In genomic region chr3:184740509-184741258, GRCh38 we compare ENCODE assay signal across 1 cellular context.
TF ChIP-seq lines count a peak whose summit lies in the region.

No MANE protein-coding gene starts in this region.

TF ChIP-seq in HEK293, 187 proteins besides CTCF, POLR2A, EP300 and RAD21 (continued from another document and continues in another):
- peak; percentile 75 for TF ChIP-seq ZNF398 (tag by site-specific recombination; IDR thresholded peaks at IDR 0.05)
- TF ChIP-seq, protein P1, sequence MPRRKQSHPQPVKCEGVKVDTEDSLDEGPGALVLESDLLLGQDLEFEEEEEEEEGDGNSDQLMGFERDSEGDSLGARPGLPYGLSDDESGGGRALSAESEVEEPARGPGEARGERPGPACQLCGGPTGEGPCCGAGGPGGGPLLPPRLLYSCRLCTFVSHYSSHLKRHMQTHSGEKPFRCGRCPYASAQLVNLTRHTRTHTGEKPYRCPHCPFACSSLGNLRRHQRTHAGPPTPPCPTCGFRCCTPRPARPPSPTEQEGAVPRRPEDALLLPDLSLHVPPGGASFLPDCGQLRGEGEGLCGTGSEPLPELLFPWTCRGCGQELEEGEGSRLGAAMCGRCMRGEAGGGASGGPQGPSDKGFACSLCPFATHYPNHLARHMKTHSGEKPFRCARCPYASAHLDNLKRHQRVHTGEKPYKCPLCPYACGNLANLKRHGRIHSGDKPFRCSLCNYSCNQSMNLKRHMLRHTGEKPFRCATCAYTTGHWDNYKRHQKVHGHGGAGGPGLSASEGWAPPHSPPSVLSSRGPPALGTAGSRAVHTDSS (tag by site-specific recombination; IDR thresholded peaks at IDR 0.05) = no peak
- no peak for TF ChIP-seq ZSCAN23 (tag by site-specific recombination; IDR thresholded peaks at IDR 0.05)
- peak; percentile 87 for TF ChIP-seq KLF10 (tag by site-specific recombination; IDR thresholded peaks at IDR 0.05)
- TF ChIP-seq, protein P2, sequence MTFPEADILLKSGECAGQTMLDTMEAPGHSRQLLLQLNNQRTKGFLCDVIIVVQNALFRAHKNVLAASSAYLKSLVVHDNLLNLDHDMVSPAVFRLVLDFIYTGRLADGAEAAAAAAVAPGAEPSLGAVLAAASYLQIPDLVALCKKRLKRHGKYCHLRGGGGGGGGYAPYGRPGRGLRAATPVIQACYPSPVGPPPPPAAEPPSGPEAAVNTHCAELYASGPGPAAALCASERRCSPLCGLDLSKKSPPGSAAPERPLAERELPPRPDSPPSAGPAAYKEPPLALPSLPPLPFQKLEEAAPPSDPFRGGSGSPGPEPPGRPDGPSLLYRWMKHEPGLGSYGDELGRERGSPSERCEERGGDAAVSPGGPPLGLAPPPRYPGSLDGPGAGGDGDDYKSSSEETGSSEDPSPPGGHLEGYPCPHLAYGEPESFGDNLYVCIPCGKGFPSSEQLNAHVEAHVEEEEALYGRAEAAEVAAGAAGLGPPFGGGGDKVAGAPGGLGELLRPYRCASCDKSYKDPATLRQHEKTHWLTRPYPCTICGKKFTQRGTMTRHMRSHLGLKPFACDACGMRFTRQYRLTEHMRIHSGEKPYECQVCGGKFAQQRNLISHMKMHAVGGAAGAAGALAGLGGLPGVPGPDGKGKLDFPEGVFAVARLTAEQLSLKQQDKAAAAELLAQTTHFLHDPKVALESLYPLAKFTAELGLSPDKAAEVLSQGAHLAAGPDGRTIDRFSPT (tag by site-specific recombination; IDR thresholded peaks at IDR 0.05) = peak; percentile 73
- TF ChIP-seq MZF1 (tag by site-specific recombination; IDR thresholded peaks at IDR 0.05; ENCODE audit: borderline replicate concordance) = peak; percentile 38; the same call in 1 of the 2 replicates
- no peak for TF ChIP-seq ZNF624 (tag by site-specific recombination; IDR thresholded peaks at IDR 0.05)
- TF ChIP-seq PBX3 (CRISPR knock-in tag; IDR thresholded peaks at IDR 0.05) = no peak
- TF ChIP-seq, protein P3, sequence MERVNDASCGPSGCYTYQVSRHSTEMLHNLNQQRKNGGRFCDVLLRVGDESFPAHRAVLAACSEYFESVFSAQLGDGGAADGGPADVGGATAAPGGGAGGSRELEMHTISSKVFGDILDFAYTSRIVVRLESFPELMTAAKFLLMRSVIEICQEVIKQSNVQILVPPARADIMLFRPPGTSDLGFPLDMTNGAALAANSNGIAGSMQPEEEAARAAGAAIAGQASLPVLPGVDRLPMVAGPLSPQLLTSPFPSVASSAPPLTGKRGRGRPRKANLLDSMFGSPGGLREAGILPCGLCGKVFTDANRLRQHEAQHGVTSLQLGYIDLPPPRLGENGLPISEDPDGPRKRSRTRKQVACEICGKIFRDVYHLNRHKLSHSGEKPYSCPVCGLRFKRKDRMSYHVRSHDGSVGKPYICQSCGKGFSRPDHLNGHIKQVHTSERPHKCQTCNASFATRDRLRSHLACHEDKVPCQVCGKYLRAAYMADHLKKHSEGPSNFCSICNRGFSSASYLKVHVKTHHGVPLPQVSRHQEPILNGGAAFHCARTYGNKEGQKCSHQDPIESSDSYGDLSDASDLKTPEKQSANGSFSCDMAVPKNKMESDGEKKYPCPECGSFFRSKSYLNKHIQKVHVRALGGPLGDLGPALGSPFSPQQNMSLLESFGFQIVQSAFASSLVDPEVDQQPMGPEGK (tag by site-specific recombination; IDR thresholded peaks at IDR 0.05) = peak; percentile 37; the same call in 1 of the 2 replicates
- TF ChIP-seq, protein P4, sequence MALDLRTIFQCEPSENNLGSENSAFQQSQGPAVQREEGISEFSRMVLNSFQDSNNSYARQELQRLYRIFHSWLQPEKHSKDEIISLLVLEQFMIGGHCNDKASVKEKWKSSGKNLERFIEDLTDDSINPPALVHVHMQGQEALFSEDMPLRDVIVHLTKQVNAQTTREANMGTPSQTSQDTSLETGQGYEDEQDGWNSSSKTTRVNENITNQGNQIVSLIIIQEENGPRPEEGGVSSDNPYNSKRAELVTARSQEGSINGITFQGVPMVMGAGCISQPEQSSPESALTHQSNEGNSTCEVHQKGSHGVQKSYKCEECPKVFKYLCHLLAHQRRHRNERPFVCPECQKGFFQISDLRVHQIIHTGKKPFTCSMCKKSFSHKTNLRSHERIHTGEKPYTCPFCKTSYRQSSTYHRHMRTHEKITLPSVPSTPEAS (tag by site-specific recombination; IDR thresholded peaks at IDR 0.05) = no peak
- no peak for TF ChIP-seq ZNF501 (tag by site-specific recombination; IDR thresholded peaks at IDR 0.05)
- TF ChIP-seq ZNF223 (tag by site-specific recombination; IDR thresholded peaks at IDR 0.05) = no peak
- no peak for TF ChIP-seq ZNF623 (tag by site-specific recombination; IDR thresholded peaks at IDR 0.05)
- TF ChIP-seq ZNF600 (tag by site-specific recombination; IDR thresholded peaks at IDR 0.05) = peak; percentile 80
- TF ChIP-seq, protein P5, sequence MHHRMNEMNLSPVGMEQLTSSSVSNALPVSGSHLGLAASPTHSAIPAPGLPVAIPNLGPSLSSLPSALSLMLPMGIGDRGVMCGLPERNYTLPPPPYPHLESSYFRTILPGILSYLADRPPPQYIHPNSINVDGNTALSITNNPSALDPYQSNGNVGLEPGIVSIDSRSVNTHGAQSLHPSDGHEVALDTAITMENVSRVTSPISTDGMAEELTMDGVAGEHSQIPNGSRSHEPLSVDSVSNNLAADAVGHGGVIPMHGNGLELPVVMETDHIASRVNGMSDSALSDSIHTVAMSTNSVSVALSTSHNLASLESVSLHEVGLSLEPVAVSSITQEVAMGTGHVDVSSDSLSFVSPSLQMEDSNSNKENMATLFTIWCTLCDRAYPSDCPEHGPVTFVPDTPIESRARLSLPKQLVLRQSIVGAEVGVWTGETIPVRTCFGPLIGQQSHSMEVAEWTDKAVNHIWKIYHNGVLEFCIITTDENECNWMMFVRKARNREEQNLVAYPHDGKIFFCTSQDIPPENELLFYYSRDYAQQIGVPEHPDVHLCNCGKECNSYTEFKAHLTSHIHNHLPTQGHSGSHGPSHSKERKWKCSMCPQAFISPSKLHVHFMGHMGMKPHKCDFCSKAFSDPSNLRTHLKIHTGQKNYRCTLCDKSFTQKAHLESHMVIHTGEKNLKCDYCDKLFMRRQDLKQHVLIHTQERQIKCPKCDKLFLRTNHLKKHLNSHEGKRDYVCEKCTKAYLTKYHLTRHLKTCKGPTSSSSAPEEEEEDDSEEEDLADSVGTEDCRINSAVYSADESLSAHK (tag by site-specific recombination; IDR thresholded peaks at IDR 0.05) = no peak
- TF ChIP-seq ZBTB1 (tag by site-specific recombination; IDR thresholded peaks at IDR 0.05) = no peak
- no peak for TF ChIP-seq HOXA7 (CRISPR knock-in tag; IDR thresholded peaks at IDR 0.05; ENCODE audit: borderline replicate concordance)
- peak; percentile 49; the same call in 1 of the 2 replicates for TF ChIP-seq EGR2 (tag by site-specific recombination; IDR thresholded peaks at IDR 0.05; ENCODE audit: low read depth)
- peak; percentile 67 for TF ChIP-seq ZNF366 (tag by site-specific recombination; conservative IDR thresholded peaks at IDR 0.05)
- TF ChIP-seq ZNF521 (tag by site-specific recombination; IDR thresholded peaks at IDR 0.05) = no peak
- no peak for TF ChIP-seq ZNF785 (tag by site-specific recombination; IDR thresholded peaks at IDR 0.05)
- TF ChIP-seq ZNF24 (tag by site-specific recombination; IDR thresholded peaks at IDR 0.05) = no peak
- TF ChIP-seq ZFHX2 (tag by site-specific recombination; conservative IDR thresholded peaks at IDR 0.05) = peak; percentile 60
- TF ChIP-seq, protein P6, sequence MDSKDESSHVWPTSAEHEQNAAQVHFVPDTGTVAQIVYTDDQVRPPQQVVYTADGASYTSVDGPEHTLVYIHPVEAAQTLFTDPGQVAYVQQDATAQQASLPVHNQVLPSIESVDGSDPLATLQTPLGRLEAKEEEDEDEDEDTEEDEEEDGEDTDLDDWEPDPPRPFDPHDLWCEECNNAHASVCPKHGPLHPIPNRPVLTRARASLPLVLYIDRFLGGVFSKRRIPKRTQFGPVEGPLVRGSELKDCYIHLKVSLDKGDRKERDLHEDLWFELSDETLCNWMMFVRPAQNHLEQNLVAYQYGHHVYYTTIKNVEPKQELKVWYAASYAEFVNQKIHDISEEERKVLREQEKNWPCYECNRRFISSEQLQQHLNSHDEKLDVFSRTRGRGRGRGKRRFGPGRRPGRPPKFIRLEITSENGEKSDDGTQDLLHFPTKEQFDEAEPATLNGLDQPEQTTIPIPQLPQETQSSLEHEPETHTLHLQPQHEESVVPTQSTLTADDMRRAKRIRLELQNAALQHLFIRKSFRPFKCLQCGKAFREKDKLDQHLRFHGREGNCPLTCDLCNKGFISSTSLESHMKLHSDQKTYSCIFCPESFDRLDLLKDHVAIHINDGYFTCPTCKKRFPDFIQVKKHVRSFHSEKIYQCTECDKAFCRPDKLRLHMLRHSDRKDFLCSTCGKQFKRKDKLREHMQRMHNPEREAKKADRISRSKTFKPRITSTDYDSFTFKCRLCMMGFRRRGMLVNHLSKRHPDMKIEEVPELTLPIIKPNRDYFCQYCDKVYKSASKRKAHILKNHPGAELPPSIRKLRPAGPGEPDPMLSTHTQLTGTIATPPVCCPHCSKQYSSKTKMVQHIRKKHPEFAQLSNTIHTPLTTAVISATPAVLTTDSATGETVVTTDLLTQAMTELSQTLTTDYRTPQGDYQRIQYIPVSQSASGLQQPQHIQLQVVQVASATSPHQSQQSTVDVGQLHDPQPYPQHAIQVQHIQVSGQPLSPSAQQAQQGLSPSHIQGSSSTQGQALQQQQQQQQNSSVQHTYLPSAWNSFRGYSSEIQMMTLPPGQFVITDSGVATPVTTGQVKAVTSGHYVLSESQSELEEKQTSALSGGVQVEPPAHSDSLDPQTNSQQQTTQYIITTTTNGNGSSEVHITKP (tag by site-specific recombination; IDR thresholded peaks at IDR 0.05) = peak; percentile 79
- no peak for TF ChIP-seq ZNF596 (tag by site-specific recombination; IDR thresholded peaks at IDR 0.05)
- TF ChIP-seq ZNF140 (tag by site-specific recombination; IDR thresholded peaks at IDR 0.05) = no peak
- TF ChIP-seq ZNF518A (tag by site-specific recombination; conservative IDR thresholded peaks at IDR 0.05; ENCODE audit: low read depth) = no peak
- TF ChIP-seq KLF9 (tag by site-specific recombination; IDR thresholded peaks at IDR 0.05; ENCODE audit: low read depth) = peak; percentile 68
- peak; percentile 65; the same call in 1 of the 2 replicates for TF ChIP-seq ZNF660 (tag by site-specific recombination; IDR thresholded peaks at IDR 0.05)
- peak; percentile 71 for TF ChIP-seq ZIC2 (tag by site-specific recombination; IDR thresholded peaks at IDR 0.05)
- no peak for TF ChIP-seq ZNF449 (tag by site-specific recombination; IDR thresholded peaks at IDR 0.05)
- peak; percentile 42; the same call in 1 of the 2 replicates for TF ChIP-seq ZBTB17 (tag by site-specific recombination; IDR thresholded peaks at IDR 0.05)
